In the genomic region with DNA sequence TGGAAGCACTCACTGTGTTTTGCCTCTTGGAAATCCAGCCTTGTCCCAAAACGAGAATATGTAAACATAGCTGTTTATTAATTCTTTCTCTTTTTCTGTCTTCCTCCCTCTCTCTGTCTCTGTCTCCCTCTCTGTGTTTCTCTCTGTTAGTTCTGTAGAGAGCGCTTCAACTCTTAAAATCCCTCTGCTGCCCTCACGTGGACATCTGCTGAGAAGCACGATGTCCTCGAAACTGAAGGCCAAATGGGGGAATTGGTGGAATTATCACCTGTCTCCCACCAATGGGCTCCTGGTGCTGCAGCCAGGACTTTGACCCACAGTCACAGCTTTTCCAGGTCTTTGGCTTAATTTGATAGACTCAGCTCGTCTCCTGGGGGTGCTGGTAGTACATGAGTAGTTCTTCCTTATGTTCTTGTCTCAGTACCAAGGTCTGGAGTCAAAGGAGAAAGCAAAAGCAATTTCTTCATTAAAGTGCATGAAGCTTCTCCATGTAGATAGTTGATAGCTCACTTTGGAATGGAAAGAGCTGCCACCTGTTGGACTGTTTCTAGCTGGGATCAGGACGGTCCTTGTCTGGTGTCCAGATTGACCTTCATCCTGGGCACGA, we compare ENCODE assay signal across 1 cellular context.
TF ChIP-seq lines count a peak whose summit lies in the region.

No MANE protein-coding gene starts in this region.

TF ChIP-seq in H1, 55 proteins besides CTCF, POLR2A, EP300 and RAD21:
- no peak for TF ChIP-seq ZNF274 (IDR thresholded peaks at IDR 0.05; ENCODE audit: borderline replicate concordance, extremely low read depth, low read length)
- TF ChIP-seq EZH2 (IDR thresholded peaks at IDR 0.05; ENCODE audit: low read depth, low read length, severe bottlenecking) = no peak
- TF ChIP-seq, protein P1, sequence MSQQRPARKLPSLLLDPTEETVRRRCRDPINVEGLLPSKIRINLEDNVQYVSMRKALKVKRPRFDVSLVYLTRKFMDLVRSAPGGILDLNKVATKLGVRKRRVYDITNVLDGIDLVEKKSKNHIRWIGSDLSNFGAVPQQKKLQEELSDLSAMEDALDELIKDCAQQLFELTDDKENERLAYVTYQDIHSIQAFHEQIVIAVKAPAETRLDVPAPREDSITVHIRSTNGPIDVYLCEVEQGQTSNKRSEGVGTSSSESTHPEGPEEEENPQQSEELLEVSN (IDR thresholded peaks at IDR 0.05) = peak; percentile 45; the same call in 1 of the 2 replicates
- TF ChIP-seq BRCA1 (IDR thresholded peaks at IDR 0.05; ENCODE audit: low read depth, low read length) = no peak
- TF ChIP-seq PHF8 (conservative IDR thresholded peaks at IDR 0.05; ENCODE audit: low read depth, low read length) = no peak
- TF ChIP-seq YY1 (IDR thresholded peaks at IDR 0.05; ENCODE audit: low read depth, low read length) = peak; percentile 37; the same call in 1 of the 2 replicates
- TF ChIP-seq CREB1 (IDR thresholded peaks at IDR 0.05) = no peak
- no peak for TF ChIP-seq RBBP5 (IDR thresholded peaks at IDR 0.05; ENCODE audit: borderline replicate concordance, low read depth, low read length)
- no peak for TF ChIP-seq JUND (IDR thresholded peaks at IDR 0.05; ENCODE audit: low read length)
- no peak for TF ChIP-seq MAFK (IDR thresholded peaks at IDR 0.05; ENCODE audit: low read depth, low read length)
- TF ChIP-seq, protein P2, sequence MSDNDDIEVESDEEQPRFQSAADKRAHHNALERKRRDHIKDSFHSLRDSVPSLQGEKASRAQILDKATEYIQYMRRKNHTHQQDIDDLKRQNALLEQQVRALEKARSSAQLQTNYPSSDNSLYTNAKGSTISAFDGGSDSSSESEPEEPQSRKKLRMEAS (IDR thresholded peaks at IDR 0.05) = 0 out of 2 replicates have a peak, but pooled peaks have one; percentile 50
- no peak for TF ChIP-seq GABPA (IDR thresholded peaks at IDR 0.05; ENCODE audit: borderline replicate concordance, insufficient read depth, low read length)
- TF ChIP-seq NRF1 (IDR thresholded peaks at IDR 0.05; ENCODE audit: low read depth, low read length) = no peak
- TF ChIP-seq SAP30 (IDR thresholded peaks at IDR 0.05; ENCODE audit: insufficient read depth, insufficient replicate concordance, low read length) = no peak
- no peak for TF ChIP-seq TCF12 (IDR thresholded peaks at IDR 0.05; ENCODE audit: low read depth, low read length)
